ENCODE assay signal across 12 cellular contexts in the genomic region with DNA sequence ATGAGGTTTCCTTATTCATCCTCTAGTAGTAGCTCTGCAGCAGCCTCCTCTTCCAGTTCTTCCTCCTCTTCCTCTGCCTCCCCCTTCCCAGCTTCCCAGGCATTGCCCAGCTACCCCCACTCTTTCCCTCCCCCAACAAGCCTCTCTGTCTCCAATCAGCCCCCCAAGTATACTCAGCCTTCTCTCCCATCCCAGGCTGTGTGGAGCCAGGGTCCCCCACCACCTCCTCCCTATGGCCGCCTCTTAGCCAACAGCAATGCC. TPM values are rescaled to one million over a fixed set of nuclear protein-coding genes. Genes with fewer than 3 reads are reported as not detected.
DNase-seq lines count a peak whose midpoint lies in the region; ATAC-seq and TF ChIP-seq lines count a peak whose summit lies in the region.
"Had no signal": no experiment of that assay in that cellular context is flagged by ENCODE, and none has a peak within 500 bp of the region (broad histone marks: within the 10 kb centered on the region; RNA-seq: fewer than 3 reads in every experiment).

No MANE protein-coding gene starts in this region.

- no peaks in the 10 kb centered on the region for H4K20me1 ChIP-seq in mammary epithelial cell (ENCODE audit: insufficient read depth, low read length)

- TF ChIP-seq CTCF in MCF 10A (IDR thresholded peaks at IDR 0.05; ENCODE audit: unreplicated experiment): no peak
- no peak for TF ChIP-seq CTCF in mammary epithelial cell (conservative IDR thresholded peaks at IDR 0.05 in 1 of 2, IDR thresholded peaks at IDR 0.05 in 1 of 2; ENCODE audit: extremely low read depth in 1 of 2, insufficient read depth in 1 of 2, low read depth in 1 of 2, low read length in 2 of 2)
- no peak for TF ChIP-seq CTCF in VCaP (conservative IDR thresholded peaks at IDR 0.05)
- TF ChIP-seq CTCF in tibial artery (IDR thresholded peaks at IDR 0.05): no peak

- dilution Hi-C loops in mammary epithelial cell (cut with HindIII; ENCODE audit: low sequenced_read_pairs): no loop called here

- no CpG with 5 or more reads among the region's 1 CpG for WGBS in mammary epithelial cell (ENCODE audit: low coverage, missing lambda C conversion rate)

- H3K36me3 Mint-ChIP-seq in MCF 10A (ENCODE audit: insufficient read depth, unreplicated experiment): peaks cover 89% of the 10 kb centered on the region
- peaks cover 0 to 8% (median 0%) of the 10 kb centered on the region in 3 donors for H3K36me3 Mint-ChIP-seq in immature natural killer cell

- no TSS peak for BruUV-seq in MCF 10A (replicated peaks; lab: Mats Ljungman, UMichigan)
- no TSS peak for BruUV-seq in mammary epithelial cell (replicated peaks; lab: Mats Ljungman, UMichigan)

- DNase-seq in MCF 10A (ENCODE audit: unreplicated experiment) (no peak), mammary epithelial cell (no peak), immature natural killer cell (no peak), tibial artery (no peak), SJCRH30 (no peak)
- DNase-seq: activated effector memory CD4-positive, alpha-beta T cell treated with Interleukin-2 at 50 U/mL for 16 hours had no signal

- H3K9me3 Mint-ChIP-seq in MCF 10A (ENCODE audit: unreplicated experiment) (no peaks in the 10 kb centered on the region), immature natural killer cell (no peaks in the 10 kb centered on the region)

- no peak overlapping the region for H3K4me3 ChIP-seq in mammary epithelial cell (replicated peaks in 1 of 3; ENCODE audit: insufficient read depth in 1 of 3, low read depth in 2 of 3, low read length in 3 of 3)
- no peak overlapping the region for H3K4me3 ChIP-seq in tibial artery
- no peak overlapping the region for H3K4me3 ChIP-seq in SJCRH30

- POLR2A ChIA-PET in MCF 10A (lab: Yijun Ruan, JAX): interaction anchor here (0.7 to 1.0 kb wide), 3 partner anchors 9 to 28 kb away, joined by 3 to 6 read pairs (median 6); no protein-coding TSS in a partner anchor

- no peaks in the 10 kb centered on the region for H3K27me3 ChIP-seq in mammary epithelial cell (ENCODE audit: insufficient read depth, low read length)
- no peaks in the 10 kb centered on the region for H3K27me3 ChIP-seq in tibial artery
- H3K27me3 ChIP-seq in SJCRH30: no peaks in the 10 kb centered on the region

- H3K27me3 Mint-ChIP-seq in MCF 10A (ENCODE audit: insufficient read depth, unreplicated experiment) (no peaks in the 10 kb centered on the region), immature natural killer cell (ENCODE audit: low read depth in 3 of 3) (peaks cover 0 to 1% (median 1%) of the 10 kb centered on the region in 3 donors)

- no peak overlapping the region for H3K4me2 ChIP-seq in mammary epithelial cell (ENCODE audit: insufficient read depth, low read depth, low read length)

- no peak overlapping the region for H2AFZ ChIP-seq in mammary epithelial cell (ENCODE audit: low read depth, low read length)
- H2AFZ ChIP-seq: parathyroid adenoma had no signal

- in situ Hi-C loops in mammary epithelial cell (cut with MboI; ENCODE audit: low sequenced_read_pairs in 2 of 2): no loop called here

- H3K27ac Mint-ChIP-seq in MCF 10A (ENCODE audit: low read depth, unreplicated experiment): peak overlapping the region; percentile 5
- peak overlapping the region; percentile 69 to 87 (median 78) for H3K27ac Mint-ChIP-seq in immature natural killer cell

- H3K79me2 ChIP-seq in mammary epithelial cell (ENCODE audit: insufficient read depth, low read length): peaks cover 32% of the 10 kb centered on the region

- peaks cover 14% of the 10 kb centered on the region for H3K36me3 ChIP-seq in mammary epithelial cell (ENCODE audit: insufficient read depth, low read length)
- H3K36me3 ChIP-seq in tibial artery: peaks cover 16 to 57% (median 21%) of the 10 kb centered on the region in 3 donors
- peaks cover 69% of the 10 kb centered on the region for H3K36me3 ChIP-seq in SJCRH30

- H3K9me3 ChIP-seq in mammary epithelial cell (replicated peaks; ENCODE audit: insufficient read depth, low read length): no peaks in the 10 kb centered on the region
- H3K9me3 ChIP-seq in tibial artery: no peaks in the 10 kb centered on the region
- no peaks in the 10 kb centered on the region for H3K9me3 ChIP-seq in SJCRH30 (replicated peaks)

- H3K4me1 ChIP-seq in mammary epithelial cell (ENCODE audit: insufficient read depth, low read length) (peaks cover 31% of the 10 kb centered on the region), tibial artery (peaks cover 0 to 74% (median 54%) of the 10 kb centered on the region in 4 donors), SJCRH30 (no peaks in the 10 kb centered on the region)

- CTCF ChIA-PET in MCF 10A (lab: Yijun Ruan, JAX) (interaction anchor here (0.6 to 9.7 kb wide), 3 partner anchors 13 to 300 kb away, joined by 3 to 114 read pairs (median 3); a partner anchor contains a TSS), mammary epithelial cell (lab: Charles Lee; ENCODE audit: low non-redundant PET) (no interaction called here)

- H3K4me1 Mint-ChIP-seq in MCF 10A (ENCODE audit: insufficient read depth, unreplicated experiment) (peaks cover 39% of the 10 kb centered on the region), immature natural killer cell (peaks cover 20 to 21% of the 10 kb centered on the region in 2 donors)

- ATAC-seq in HG03135 (IDR thresholded peaks at IDR 0.05; ENCODE audit: unreplicated experiment) (no peak), GM18907 (IDR thresholded peaks at IDR 0.05; ENCODE audit: unreplicated experiment) (no peak)

- intact Hi-C loops in MCF 10A (cut with micrococcal nuclease): no loop called here
- intact Hi-C loops in mammary epithelial cell (cut with micrococcal nuclease): no loop called here
- intact Hi-C loops in tibial artery (cut with DNase I; ENCODE audit: low total_unique reads): no loop called here

- no peak overlapping the region for H3K9ac ChIP-seq in mammary epithelial cell (ENCODE audit: insufficient read depth, low read length)
- H3K9ac ChIP-seq: parathyroid adenoma had no signal

- peak overlapping the region; percentile 63 for H3K4me3 Mint-ChIP-seq in MCF 10A (ENCODE audit: unreplicated experiment)
- peak overlapping the region; percentile 67 to 85 (median 84) for H3K4me3 Mint-ChIP-seq in immature natural killer cell

- H3K27ac ChIP-seq in mammary epithelial cell (ENCODE audit: insufficient read depth, low read depth, low read length) (no peak overlapping the region), VCaP (peak overlapping the region; percentile 97; the same call in 1 of the 2 replicates), tibial artery (peak overlapping the region; percentile 91 to 99), SJCRH30 (no peak overlapping the region)

RNA-seq across cellular contexts. Expression of a gene that starts 7.3 kb away (rescaled TPM):
- total RNA-seq in MCF 10A (2022): not detected in 2 replicates
- total RNA-seq in mammary epithelial cell: not detected
- not detected for polyA plus RNA-seq in mammary epithelial cell
- not detected for polyA minus RNA-seq in mammary epithelial cell
- polyA plus RNA-seq in immature natural killer cell: not detected
- total RNA-seq in SJCRH30 (2014; rRNA removed; shearing (Covaris generic)): not detected in 2 replicates
- total RNA-seq: endothelial cell of umbilical vein had no signal
- polyA plus RNA-seq: BJ, endothelial cell of umbilical vein had no signal

RNA-seq across cellular contexts. Expression of a gene that starts 7.5 kb away (rescaled TPM):
- total RNA-seq in MCF 10A (2022) (176 and 196 TPM in 2 replicates), mammary epithelial cell (10 to 100 TPM; 31.3 to 61.3 TPM)
- polyA plus RNA-seq in mammary epithelial cell (128 TPM), immature natural killer cell (100 to 1,000 TPM in 2 of 3 donors, 10 to 100 TPM in 1; 83.7 to 315 (median 170) TPM)
- 27.8 TPM for polyA minus RNA-seq in mammary epithelial cell
- 193 and 245 TPM in 2 replicates for total RNA-seq in SJCRH30 (2014; rRNA removed; shearing (Covaris generic))

RNA-seq across cellular contexts. Expression of a gene that starts 8.5 kb away (rescaled TPM):
- 83.7 and 84.7 TPM in 2 replicates for total RNA-seq in MCF 10A (2022)
- total RNA-seq in mammary epithelial cell: 10 to 100 TPM; 12.2 to 73.5 TPM
- 10.4 TPM for polyA plus RNA-seq in mammary epithelial cell
- polyA minus RNA-seq in mammary epithelial cell: 56.5 TPM
- polyA plus RNA-seq in immature natural killer cell: 1 to 10 TPM in 2 of 3 donors, not detected in 1; 1.0 to 2.1 TPM
- 13.2 and 14.2 TPM in 2 replicates for total RNA-seq in SJCRH30 (2014; rRNA removed; shearing (Covaris generic))

RNA-seq across cellular contexts. Expression of a gene that starts 14.8 kb away (rescaled TPM):
- total RNA-seq in MCF 10A (2022) (10.3 and 13.2 TPM in 2 replicates), mammary epithelial cell (10 to 100 TPM; 13.0 to 27.0 TPM)
- polyA plus RNA-seq in mammary epithelial cell (16.4 TPM), immature natural killer cell (100 to 1,000 TPM; 231 to 513 (median 294) TPM)
- polyA minus RNA-seq in mammary epithelial cell: 8.0 TPM
- total RNA-seq in SJCRH30 (2014; rRNA removed; shearing (Covaris generic)): 0.18 and 0.38 TPM in 2 replicates

RNA-seq across cellular contexts. Expression of a gene that starts 21.9 kb away (rescaled TPM):
- total RNA-seq in MCF 10A (2022) (0.30 and 2.1 TPM in 2 replicates), mammary epithelial cell (1 to 10 TPM; 1.7 to 7.5 TPM)
- polyA plus RNA-seq in mammary epithelial cell (8.3 TPM), immature natural killer cell (1 to 10 TPM; 2.0 to 6.5 (median 3.8) TPM)
- 62.6 TPM for polyA minus RNA-seq in mammary epithelial cell
- 1.8 and 2.1 TPM in 2 replicates for total RNA-seq in SJCRH30 (2014; rRNA removed; shearing (Covaris generic))

Comparison
In these comparisons a context has a peak if more than half of its experiments do, and no peak if none do; other contexts are left out.
1. H3K27ac ChIP-seq: peak in VCaP (single experiment) and tibial artery (2 of 2); none in mammary epithelial cell (single experiment) and SJCRH30 (single experiment).